ENCODE assay signal across 11 cellular contexts in genomic region chr19:4971816-4972495, GRCh38. TPM values are rescaled to one million over a fixed set of nuclear protein-coding genes. Genes with fewer than 3 reads are reported as not detected.
DNase-seq lines count a peak whose midpoint lies in the region; ATAC-seq, FAIRE-seq and TF ChIP-seq lines count a peak whose summit lies in the region.
"Had no signal": no experiment of that assay in that cellular context is flagged by ENCODE, and none has a peak within 500 bp of the region (broad histone marks: within the 10 kb centered on the region; RNA-seq: fewer than 3 reads in every experiment).

No MANE protein-coding gene starts in this region.

- TF ChIP-seq CTCF in heart right ventricle (IDR thresholded peaks at IDR 0.05), result no peak
- TF ChIP-seq CTCF in astrocyte (IDR thresholded peaks at IDR 0.05; ENCODE audit: insufficient read depth, low read depth, low read length), result no peak
- TF ChIP-seq CTCF in mesothelial cell of epicardium (IDR thresholded peaks at IDR 0.05; ENCODE audit: unreplicated experiment), result no peak
- no peak for TF ChIP-seq CTCF in upper lobe of left lung (IDR thresholded peaks at IDR 0.05)

- ATAC-seq in heart right ventricle (no peak), upper lobe of left lung (ENCODE audit: low FRiP score in 2 of 2) (no peak), HG02884 (IDR thresholded peaks at IDR 0.05; ENCODE audit: unreplicated experiment) (no peak)

- no peaks in the 10 kb centered on the region for H3K9me3 Mint-ChIP-seq in astrocyte (ENCODE audit: unreplicated experiment)
- H3K9me3 Mint-ChIP-seq in mesothelial cell of epicardium, result no peaks in the 10 kb centered on the region
- H3K9me3 Mint-ChIP-seq: activated CD4-positive, alpha-beta memory T cell treated with anti-CD3 and anti-CD28 coated beads, Interleukin-2, amount 10 ng/mL, durations not matched to agents 7 days and 5 days had no signal

- FAIRE-seq in astrocyte (lab: Jason Lieb, UNC), result no peak
- FAIRE-seq: D721Med had no signal

- peaks cover 74% of the 10 kb centered on the region for H3K79me2 ChIP-seq in astrocyte (ENCODE audit: insufficient read depth, low read length)

- H3K27ac Mint-ChIP-seq in astrocyte (ENCODE audit: unreplicated experiment), result peak overlapping the region; percentile 82
- peak overlapping the region; percentile 63 for H3K27ac Mint-ChIP-seq in mesothelial cell of epicardium

- H3K36me3 Mint-ChIP-seq in astrocyte (ENCODE audit: low read depth, unreplicated experiment) (peaks cover 11% of the 10 kb centered on the region), mesothelial cell of epicardium (no peaks in the 10 kb centered on the region)

- H3K27ac ChIP-seq in heart right ventricle (peak overlapping the region in 7 of 10 donors; percentile 10 to 80 (median 67)), astrocyte (ENCODE audit: low read depth, low read length) (no peak overlapping the region), upper lobe of left lung (peak overlapping the region in 3 of 4 donors; percentile 35 to 87 (median 80))

- DNase-seq in heart right ventricle, result no peak
- no peak for DNase-seq in cardiac septum (ENCODE audit: low spot score)
- DNase-seq in astrocyte (ENCODE audit: low read depth), result no peak
- DNase-seq in mesothelial cell of epicardium (ENCODE audit: low spot score in 2 of 2, unreplicated experiment in 2 of 2), result no peak
- no peak for DNase-seq in upper lobe of left lung
- DNase-seq in DMS53 treated with DMSO at 0.1 percent for 48 hours (lab: John Stamatoyannopoulos, UW; ENCODE audit: unreplicated experiment), result no peak
- no peak for DNase-seq in AG08396 (ENCODE audit: low spot score)
- DNase-seq: stimulated activated CD4-positive, alpha-beta T cell treated with anti-CD3 and anti-CD28 coated beads, Interleukin-1b, Interleukin-23, amount 100 ng/mL, for 48 hours had no signal

- H3K9me3 ChIP-seq in heart right ventricle, result no peaks in the 10 kb centered on the region
- H3K9me3 ChIP-seq in astrocyte (ENCODE audit: insufficient read depth, low read depth, low read length), result no peaks in the 10 kb centered on the region
- H3K9me3 ChIP-seq in upper lobe of left lung, result no peaks in the 10 kb centered on the region

- H3K4me1 ChIP-seq in heart right ventricle, result peaks cover 3 to 80% (median 64%) of the 10 kb centered on the region in 9 donors
- H3K4me1 ChIP-seq in astrocyte (ENCODE audit: insufficient read depth, low read length), result peaks cover 46% of the 10 kb centered on the region
- peaks cover 60 to 79% (median 64%) of the 10 kb centered on the region in 4 donors for H3K4me1 ChIP-seq in upper lobe of left lung

- H3K36me3 ChIP-seq in heart right ventricle (peaks cover 0 to under 1% (median 0%) of the 10 kb centered on the region in 9 donors), astrocyte (ENCODE audit: insufficient read depth, low read length) (no peaks in the 10 kb centered on the region), upper lobe of left lung (no peaks in the 10 kb centered on the region)

- no peak for TF ChIP-seq POLR2A in upper lobe of left lung (IDR thresholded peaks at IDR 0.05)

- peak overlapping the region; percentile 91 for H3K4me3 Mint-ChIP-seq in astrocyte (ENCODE audit: unreplicated experiment)
- H3K4me3 Mint-ChIP-seq in mesothelial cell of epicardium, result peak overlapping the region; percentile 92

- H3K27me3 ChIP-seq in heart right ventricle, result no peaks in the 10 kb centered on the region
- H3K27me3 ChIP-seq in astrocyte (ENCODE audit: insufficient read depth, low read length), result no peaks in the 10 kb centered on the region
- H3K27me3 ChIP-seq in upper lobe of left lung, result no peaks in the 10 kb centered on the region

- H3K4me3 ChIP-seq in heart right ventricle (peak overlapping the region in 4 of 10 donors; percentile 68 to 76 (median 74)), astrocyte (ENCODE audit: insufficient read depth, low read depth, low read length) (peak overlapping the region; percentile 76), upper lobe of left lung (no peak overlapping the region)

- H3K27me3 Mint-ChIP-seq in astrocyte (ENCODE audit: low read depth, unreplicated experiment) (no peaks in the 10 kb centered on the region), mesothelial cell of epicardium (ENCODE audit: low read depth) (no peaks in the 10 kb centered on the region)
- H3K27me3 Mint-ChIP-seq: activated CD4-positive, alpha-beta memory T cell treated with anti-CD3 and anti-CD28 coated beads, Interleukin-2, amount 10 ng/mL, durations not matched to agents 7 days and 5 days had no signal

- H3K9ac ChIP-seq in astrocyte (ENCODE audit: low read length), result peak overlapping the region; percentile 80

- H3K4me1 Mint-ChIP-seq in astrocyte (ENCODE audit: low read depth, unreplicated experiment) (peaks cover 28% of the 10 kb centered on the region), mesothelial cell of epicardium (peaks cover 44% of the 10 kb centered on the region)

- H2AFZ ChIP-seq in astrocyte (ENCODE audit: low read depth, low read length), result no peak overlapping the region

- H3K4me2 ChIP-seq in astrocyte (ENCODE audit: low read length), result peak overlapping the region; percentile 95

- intact Hi-C loops in heart right ventricle (cut with DNase I) (loop anchor here in 6 of 10 donors (5.0 to 10.0 kb wide), 6 partner anchors 40 to 63 kb away; no protein-coding TSS in a partner anchor), cardiac septum (cut with DNase I) (no loop called here)

- 86 to 89% methylated on average over 19 of the region's 19 CpGs for WGBS in heart right ventricle, 2 donors
- 85 to 93% methylated on average over 12 to 16 of the region's 19 CpGs for WGBS in upper lobe of left lung, 2 donors

- no peak for TF ChIP-seq EP300 in upper lobe of left lung (IDR thresholded peaks at IDR 0.05)

- H4K20me1 ChIP-seq in astrocyte (ENCODE audit: insufficient read depth, low read length), result peaks cover 64% of the 10 kb centered on the region

RNA-seq across cellular contexts. Expression of gene KDM4B, which starts 3.0 kb away (rescaled TPM):
- total RNA-seq in heart right ventricle, result 10 to 100 TPM; 21.4 to 35.8 (median 30.3) TPM
- 10 to 100 TPM; 12.4 to 34.4 TPM for polyA plus RNA-seq in heart right ventricle
- 27.6 TPM for total RNA-seq in cardiac septum
- 55.2 and 61.4 TPM in 2 replicates for total RNA-seq in astrocyte
- 71.6 to 80.5 TPM (median 74.0 TPM) in 3 replicates for total RNA-seq in mesothelial cell of epicardium
- 100 to 1,000 TPM in 1 of 6 donors, 10 to 100 TPM in 5; 28.1 to 112 (median 38.2) TPM for total RNA-seq in upper lobe of left lung
